10 cellular contexts compared by ENCODE assay signal in the genomic region with DNA sequence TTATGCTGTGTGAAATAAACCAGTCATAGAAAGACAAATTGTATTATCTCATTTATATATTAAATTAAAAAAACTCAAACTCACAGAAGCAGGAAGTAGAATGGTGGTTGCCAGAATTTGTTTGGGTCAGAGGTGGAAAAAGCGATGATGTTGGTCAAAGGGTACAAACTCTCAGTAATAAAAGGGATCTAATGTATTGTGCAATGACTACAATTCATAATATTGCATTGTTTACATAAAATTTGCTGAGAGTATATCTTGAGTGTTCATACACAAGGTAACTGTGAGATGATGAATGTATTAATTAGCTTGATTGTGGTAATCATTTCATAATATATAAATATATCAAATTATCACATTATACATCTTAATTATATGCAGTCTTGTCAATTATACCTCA. TPM values are rescaled to one million over a fixed set of nuclear protein-coding genes. Genes with fewer than 3 reads are reported as not detected.
"Had no signal": no experiment of that assay in that cellular context is flagged by ENCODE, and none has a peak within 500 bp of the region (broad histone marks: within the 10 kb centered on the region; RNA-seq: fewer than 3 reads in every experiment).

No MANE protein-coding gene starts in this region.

- H3K4me3 ChIP-seq: GM23248, HAP-1 had no signal

- ATAC-seq: HCT116 had no signal

- H2AFZ ChIP-seq: GM23248 had no signal

- H3K27ac ChIP-seq: GM23248, HL-60 had no signal

- DNase-seq: GM23248, GOT3, H7, HFFc6, KG1 had no signal

- H3K9ac ChIP-seq: GM23248 had no signal

- H3K36me3 ChIP-seq: HAP-1 had no signal

- H3K9me3 ChIP-seq: HAP-1 had no signal

RNA-seq across cellular contexts. Expression of gene FOXG1, which starts 56.7 kb away (rescaled TPM):
- total RNA-seq: GM23248, HT1080 had no signal
- polyA plus RNA-seq: GM23248, IgD-negative memory B cell had no signal
